ENCODE assay signal across 1 cellular context in genomic region chr1:40257688-40258444, GRCh38.
A peak's percentile ranks its signal among the peaks of the same experiment; 100 is the strongest.
TF ChIP-seq lines count a peak whose summit lies in the region.

ZMPSTE24 (plus strand) TSS chr1:40258236; CDS start chr1:40258272, 36 bp downstream.

TF ChIP-seq in K562, 482 proteins besides CTCF, POLR2A, EP300 and RAD21 (continued from another document and continues in another):
- TF ChIP-seq, protein P1, sequence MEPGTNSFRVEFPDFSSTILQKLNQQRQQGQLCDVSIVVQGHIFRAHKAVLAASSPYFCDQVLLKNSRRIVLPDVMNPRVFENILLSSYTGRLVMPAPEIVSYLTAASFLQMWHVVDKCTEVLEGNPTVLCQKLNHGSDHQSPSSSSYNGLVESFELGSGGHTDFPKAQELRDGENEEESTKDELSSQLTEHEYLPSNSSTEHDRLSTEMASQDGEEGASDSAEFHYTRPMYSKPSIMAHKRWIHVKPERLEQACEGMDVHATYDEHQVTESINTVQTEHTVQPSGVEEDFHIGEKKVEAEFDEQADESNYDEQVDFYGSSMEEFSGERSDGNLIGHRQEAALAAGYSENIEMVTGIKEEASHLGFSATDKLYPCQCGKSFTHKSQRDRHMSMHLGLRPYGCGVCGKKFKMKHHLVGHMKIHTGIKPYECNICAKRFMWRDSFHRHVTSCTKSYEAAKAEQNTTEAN (CRISPR knock-in tag; IDR thresholded peaks at IDR 0.05) = peak; percentile 88; the same call in 1 of the 2 replicates
- TF ChIP-seq ZBTB7A (IDR thresholded peaks at IDR 0.05; ENCODE audit: borderline replicate concordance, control insufficient read depth, low read depth, low read length) (peak; percentile 93), FOSL1 (tag; conservative IDR thresholded peaks at IDR 0.05) (no peak), SAP30 (IDR thresholded peaks at IDR 0.05; ENCODE audit: borderline replicate concordance, insufficient read depth, low read depth, low read length, poor library complexity, severe bottlenecking) (peak; percentile 95), DPF2 (IDR thresholded peaks at IDR 0.05) (peak; percentile 77; the same call in 1 of the 2 replicates), CEBPB (tag; IDR thresholded peaks at IDR 0.05) (peak; percentile 44; the same call in 1 of the 2 replicates), RBM15 (IDR thresholded peaks at IDR 0.05; ENCODE audit: insufficient read depth, low read length) (no peak), SIN3A (IDR thresholded peaks at IDR 0.05; ENCODE audit: borderline replicate concordance in 2 of 2, control insufficient read depth in 1 of 2, low read depth in 2 of 2, low read length in 2 of 2) (peak; percentile 89 to 98), ATF3 (IDR thresholded peaks at IDR 0.05) (peak; percentile 80), ATF3 (CRISPR knock-in tag; conservative IDR thresholded peaks at IDR 0.05) (peak; percentile 48; the same call in 1 of the 2 replicates), CHD4 (IDR thresholded peaks at IDR 0.05; ENCODE audit: insufficient read depth, insufficient replicate concordance, low read depth, low read length, poor library complexity, severe bottlenecking) (no peak), UBTF (IDR thresholded peaks at IDR 0.05; ENCODE audit: borderline replicate concordance in 1 of 2, low read depth in 2 of 2, low read length in 2 of 2) (peak; percentile 99 to 100), KAT7 (CRISPR knock-in tag; IDR thresholded peaks at IDR 0.05; ENCODE audit: borderline replicate concordance) (peak; percentile 9; the same call in 1 of the 2 replicates), MCM5 (IDR thresholded peaks at IDR 0.05; ENCODE audit: low read depth) (no peak), THRAP3 (IDR thresholded peaks at IDR 0.05; ENCODE audit: borderline replicate concordance) (peak; percentile 96), GABPB1 (CRISPR knock-in tag; IDR thresholded peaks at IDR 0.05) (peak; percentile 99), DMBX1 (CRISPR knock-in tag; IDR thresholded peaks at IDR 0.05; ENCODE audit: borderline replicate concordance) (0 out of 2 replicates have a peak, but pooled peaks have one; percentile 64), CHD2 (IDR thresholded peaks at IDR 0.05; ENCODE audit: low read depth, low read length) (peak; percentile 44; the same call in 1 of the 2 replicates), NFE2L1 (tag; IDR thresholded peaks at IDR 0.05; ENCODE audit: borderline replicate concordance, low read depth) (no peak), HDAC8 (tag; IDR thresholded peaks at IDR 0.05) (no peak), ELF1 (tag; IDR thresholded peaks at IDR 0.05) (peak; percentile 93), TGIF2 (CRISPR knock-in tag; IDR thresholded peaks at IDR 0.05) (no peak), ZNF311 (CRISPR knock-in tag; IDR thresholded peaks at IDR 0.05) (no peak), ZNF197 (CRISPR knock-in tag; IDR thresholded peaks at IDR 0.05; ENCODE audit: low read depth) (0 out of 2 replicates have a peak, but pooled peaks have one; percentile 29), MAFF (IDR thresholded peaks at IDR 0.05; ENCODE audit: low read length) (0 out of 2 replicates have a peak, but pooled peaks have one; percentile 0), TCF7 (IDR thresholded peaks at IDR 0.05; ENCODE audit: borderline replicate concordance) (0 out of 2 replicates have a peak, but pooled peaks have one; percentile 24), KDM4B (IDR thresholded peaks at IDR 0.05; ENCODE audit: borderline replicate concordance in 2 of 2, low read depth in 1 of 2) (peak in 1 of 2 experiments; percentile 97; a peak in 2 of 4 replicates), USF1 (CRISPR knock-in tag; IDR thresholded peaks at IDR 0.05) (peak; percentile 51; the same call in 1 of the 2 replicates), ZNF217 (CRISPR knock-in tag; IDR thresholded peaks at IDR 0.05) (no peak)
- TF ChIP-seq, protein P2, sequence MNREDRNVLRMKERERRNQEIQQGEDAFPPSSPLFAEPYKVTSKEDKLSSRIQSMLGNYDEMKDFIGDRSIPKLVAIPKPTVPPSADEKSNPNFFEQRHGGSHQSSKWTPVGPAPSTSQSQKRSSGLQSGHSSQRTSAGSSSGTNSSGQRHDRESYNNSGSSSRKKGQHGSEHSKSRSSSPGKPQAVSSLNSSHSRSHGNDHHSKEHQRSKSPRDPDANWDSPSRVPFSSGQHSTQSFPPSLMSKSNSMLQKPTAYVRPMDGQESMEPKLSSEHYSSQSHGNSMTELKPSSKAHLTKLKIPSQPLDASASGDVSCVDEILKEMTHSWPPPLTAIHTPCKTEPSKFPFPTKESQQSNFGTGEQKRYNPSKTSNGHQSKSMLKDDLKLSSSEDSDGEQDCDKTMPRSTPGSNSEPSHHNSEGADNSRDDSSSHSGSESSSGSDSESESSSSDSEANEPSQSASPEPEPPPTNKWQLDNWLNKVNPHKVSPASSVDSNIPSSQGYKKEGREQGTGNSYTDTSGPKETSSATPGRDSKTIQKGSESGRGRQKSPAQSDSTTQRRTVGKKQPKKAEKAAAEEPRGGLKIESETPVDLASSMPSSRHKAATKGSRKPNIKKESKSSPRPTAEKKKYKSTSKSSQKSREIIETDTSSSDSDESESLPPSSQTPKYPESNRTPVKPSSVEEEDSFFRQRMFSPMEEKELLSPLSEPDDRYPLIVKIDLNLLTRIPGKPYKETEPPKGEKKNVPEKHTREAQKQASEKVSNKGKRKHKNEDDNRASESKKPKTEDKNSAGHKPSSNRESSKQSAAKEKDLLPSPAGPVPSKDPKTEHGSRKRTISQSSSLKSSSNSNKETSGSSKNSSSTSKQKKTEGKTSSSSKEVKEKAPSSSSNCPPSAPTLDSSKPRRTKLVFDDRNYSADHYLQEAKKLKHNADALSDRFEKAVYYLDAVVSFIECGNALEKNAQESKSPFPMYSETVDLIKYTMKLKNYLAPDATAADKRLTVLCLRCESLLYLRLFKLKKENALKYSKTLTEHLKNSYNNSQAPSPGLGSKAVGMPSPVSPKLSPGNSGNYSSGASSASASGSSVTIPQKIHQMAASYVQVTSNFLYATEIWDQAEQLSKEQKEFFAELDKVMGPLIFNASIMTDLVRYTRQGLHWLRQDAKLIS (CRISPR knock-in tag; IDR thresholded peaks at IDR 0.05) = peak; percentile 74; the same call in 1 of the 2 replicates
- TF ChIP-seq, protein P3, sequence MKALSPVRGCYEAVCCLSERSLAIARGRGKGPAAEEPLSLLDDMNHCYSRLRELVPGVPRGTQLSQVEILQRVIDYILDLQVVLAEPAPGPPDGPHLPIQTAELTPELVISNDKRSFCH (CRISPR knock-in tag; IDR thresholded peaks at IDR 0.05) = no peak
- TF ChIP-seq, protein P3 (tag; IDR thresholded peaks at IDR 0.05) = peak; percentile 87; the same call in 1 of the 2 replicates
- TF ChIP-seq, protein P4, sequence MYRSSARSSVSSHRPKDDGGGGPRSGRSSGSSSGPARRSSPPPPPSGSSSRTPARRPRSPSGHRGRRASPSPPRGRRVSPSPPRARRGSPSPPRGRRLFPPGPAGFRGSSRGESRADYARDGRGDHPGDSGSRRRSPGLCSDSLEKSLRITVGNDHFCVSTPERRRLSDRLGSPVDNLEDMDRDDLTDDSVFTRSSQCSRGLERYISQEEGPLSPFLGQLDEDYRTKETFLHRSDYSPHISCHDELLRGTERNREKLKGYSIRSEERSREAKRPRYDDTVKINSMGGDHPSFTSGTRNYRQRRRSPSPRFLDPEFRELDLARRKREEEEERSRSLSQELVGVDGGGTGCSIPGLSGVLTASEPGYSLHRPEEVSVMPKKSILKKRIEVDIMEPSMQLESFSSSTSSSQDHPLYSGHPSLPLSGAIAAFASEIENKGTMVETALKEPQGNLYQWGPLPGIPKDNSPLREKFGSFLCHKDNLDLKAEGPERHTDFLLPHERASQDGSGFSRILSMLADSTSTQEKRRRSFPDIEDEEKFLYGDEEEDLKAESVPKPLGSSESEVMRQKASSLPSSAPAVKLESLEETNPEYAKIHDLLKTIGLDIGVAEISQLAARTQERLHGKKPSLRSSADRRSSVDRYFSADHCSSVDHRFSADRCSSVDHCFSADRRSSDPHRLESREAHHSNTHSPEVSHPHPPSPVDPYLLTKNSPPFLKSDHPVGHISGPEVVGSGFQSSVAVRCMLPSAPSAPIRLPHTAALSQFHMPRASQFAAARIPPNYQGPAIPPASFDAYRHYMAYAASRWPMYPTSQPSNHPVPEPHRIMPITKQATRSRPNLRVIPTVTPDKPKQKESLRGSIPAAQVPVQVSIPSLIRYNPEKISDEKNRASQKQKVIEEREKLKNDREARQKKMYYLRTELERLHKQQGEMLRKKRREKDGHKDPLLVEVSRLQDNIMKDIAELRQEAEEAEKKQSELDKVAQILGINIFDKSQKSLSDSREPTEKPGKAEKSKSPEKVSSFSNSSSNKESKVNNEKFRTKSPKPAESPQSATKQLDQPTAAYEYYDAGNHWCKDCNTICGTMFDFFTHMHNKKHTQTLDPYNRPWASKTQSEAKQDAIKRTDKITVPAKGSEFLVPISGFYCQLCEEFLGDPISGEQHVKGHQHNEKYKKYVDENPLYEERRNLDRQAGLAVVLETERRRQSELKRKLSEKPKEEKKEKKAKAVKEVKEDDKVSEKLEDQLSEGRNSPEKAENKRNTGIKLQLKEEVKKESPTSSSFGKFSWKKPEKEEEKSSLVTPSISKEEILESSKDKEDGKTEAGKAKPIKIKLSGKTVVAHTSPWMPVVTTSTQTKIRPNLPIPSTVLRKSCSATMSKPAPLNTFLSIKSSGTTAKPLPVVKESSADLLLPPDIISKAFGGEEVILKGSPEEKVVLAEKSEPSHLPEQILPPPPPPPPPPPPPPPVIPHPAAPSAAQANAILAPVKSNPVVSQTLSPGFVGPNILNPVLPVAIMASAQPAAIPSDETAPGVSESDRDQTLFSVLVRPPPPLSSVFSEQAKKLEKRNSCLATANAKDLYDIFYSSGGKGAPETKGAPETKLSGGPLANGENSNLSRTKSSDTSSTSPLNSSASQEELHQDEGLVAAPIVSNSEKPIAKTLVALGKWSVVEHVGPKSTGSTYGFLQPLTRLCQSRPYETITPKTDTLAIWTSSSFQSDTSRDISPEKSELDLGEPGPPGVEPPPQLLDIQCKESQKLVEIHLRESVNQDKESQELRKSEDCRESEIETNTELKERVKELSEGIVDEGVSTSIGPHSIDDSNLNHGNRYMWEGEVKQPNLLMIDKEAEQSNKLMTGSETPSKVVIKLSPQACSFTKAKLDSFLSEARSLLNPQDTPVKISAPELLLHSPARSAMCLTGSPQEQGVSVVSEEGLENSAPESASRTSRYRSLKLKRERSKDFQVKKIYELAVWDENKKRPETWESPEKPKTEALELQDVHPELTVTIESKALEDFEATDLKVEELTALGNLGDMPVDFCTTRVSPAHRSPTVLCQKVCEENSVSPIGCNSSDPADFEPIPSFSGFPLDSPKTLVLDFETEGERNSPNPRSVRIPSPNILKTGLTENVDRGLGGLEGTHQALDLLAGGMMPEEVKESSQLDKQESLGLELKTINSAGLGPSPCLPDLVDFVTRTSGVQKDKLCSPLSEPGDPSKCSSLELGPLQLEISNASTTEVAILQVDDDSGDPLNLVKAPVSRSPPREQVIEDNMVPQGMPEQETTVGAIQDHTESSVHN (IDR thresholded peaks at IDR 0.05; ENCODE audit: borderline replicate concordance in 1 of 2, low read depth in 1 of 2) = peak in 1 of 2 experiments; percentile 79; a peak in 2 of 4 replicates
- TF ChIP-seq, protein P5, sequence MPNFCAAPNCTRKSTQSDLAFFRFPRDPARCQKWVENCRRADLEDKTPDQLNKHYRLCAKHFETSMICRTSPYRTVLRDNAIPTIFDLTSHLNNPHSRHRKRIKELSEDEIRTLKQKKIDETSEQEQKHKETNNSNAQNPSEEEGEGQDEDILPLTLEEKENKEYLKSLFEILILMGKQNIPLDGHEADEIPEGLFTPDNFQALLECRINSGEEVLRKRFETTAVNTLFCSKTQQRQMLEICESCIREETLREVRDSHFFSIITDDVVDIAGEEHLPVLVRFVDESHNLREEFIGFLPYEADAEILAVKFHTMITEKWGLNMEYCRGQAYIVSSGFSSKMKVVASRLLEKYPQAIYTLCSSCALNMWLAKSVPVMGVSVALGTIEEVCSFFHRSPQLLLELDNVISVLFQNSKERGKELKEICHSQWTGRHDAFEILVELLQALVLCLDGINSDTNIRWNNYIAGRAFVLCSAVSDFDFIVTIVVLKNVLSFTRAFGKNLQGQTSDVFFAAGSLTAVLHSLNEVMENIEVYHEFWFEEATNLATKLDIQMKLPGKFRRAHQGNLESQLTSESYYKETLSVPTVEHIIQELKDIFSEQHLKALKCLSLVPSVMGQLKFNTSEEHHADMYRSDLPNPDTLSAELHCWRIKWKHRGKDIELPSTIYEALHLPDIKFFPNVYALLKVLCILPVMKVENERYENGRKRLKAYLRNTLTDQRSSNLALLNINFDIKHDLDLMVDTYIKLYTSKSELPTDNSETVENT (CRISPR knock-in tag; IDR thresholded peaks at IDR 0.05) = peak; percentile 36; the same call in 1 of the 2 replicates
